Comparison of ENCODE assay signal across 1 cellular context in genomic region chr17:17547210-17547764, GRCh38.
TF ChIP-seq lines count a peak whose summit lies in the region.

No MANE protein-coding gene starts in this region.

TF ChIP-seq in HepG2, 621 proteins besides CTCF, POLR2A, EP300 and RAD21 (continued from another document and continues in another):
- TF ChIP-seq, protein P1, sequence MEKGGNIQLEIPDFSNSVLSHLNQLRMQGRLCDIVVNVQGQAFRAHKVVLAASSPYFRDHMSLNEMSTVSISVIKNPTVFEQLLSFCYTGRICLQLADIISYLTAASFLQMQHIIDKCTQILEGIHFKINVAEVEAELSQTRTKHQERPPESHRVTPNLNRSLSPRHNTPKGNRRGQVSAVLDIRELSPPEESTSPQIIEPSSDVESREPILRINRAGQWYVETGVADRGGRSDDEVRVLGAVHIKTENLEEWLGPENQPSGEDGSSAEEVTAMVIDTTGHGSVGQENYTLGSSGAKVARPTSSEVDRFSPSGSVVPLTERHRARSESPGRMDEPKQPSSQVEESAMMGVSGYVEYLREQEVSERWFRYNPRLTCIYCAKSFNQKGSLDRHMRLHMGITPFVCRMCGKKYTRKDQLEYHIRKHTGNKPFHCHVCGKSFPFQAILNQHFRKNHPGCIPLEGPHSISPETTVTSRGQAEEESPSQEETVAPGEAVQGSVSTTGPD (CRISPR knock-in tag; IDR thresholded peaks at IDR 0.05) = no peak
- TF ChIP-seq, protein P2, sequence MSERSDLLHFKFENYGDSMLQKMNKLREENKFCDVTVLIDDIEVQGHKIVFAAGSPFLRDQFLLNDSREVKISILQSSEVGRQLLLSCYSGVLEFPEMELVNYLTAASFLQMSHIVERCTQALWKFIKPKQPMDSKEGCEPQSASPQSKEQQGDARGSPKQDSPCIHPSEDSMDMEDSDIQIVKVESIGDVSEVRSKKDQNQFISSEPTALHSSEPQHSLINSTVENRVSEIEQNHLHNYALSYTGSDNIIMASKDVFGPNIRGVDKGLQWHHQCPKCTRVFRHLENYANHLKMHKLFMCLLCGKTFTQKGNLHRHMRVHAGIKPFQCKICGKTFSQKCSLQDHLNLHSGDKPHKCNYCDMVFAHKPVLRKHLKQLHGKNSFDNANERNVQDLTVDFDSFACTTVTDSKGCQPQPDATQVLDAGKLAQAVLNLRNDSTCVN (CRISPR knock-in tag; IDR thresholded peaks at IDR 0.05; ENCODE audit: borderline replicate concordance) = peak; percentile 14; the same call in 1 of the 2 replicates
- TF ChIP-seq SNAPC2 (CRISPR knock-in tag; IDR thresholded peaks at IDR 0.05) = no peak
- no peak for TF ChIP-seq NPAS2 (CRISPR knock-in tag; IDR thresholded peaks at IDR 0.05; ENCODE audit: borderline replicate concordance)
- TF ChIP-seq ETV5 (CRISPR knock-in tag; IDR thresholded peaks at IDR 0.05; ENCODE audit: borderline replicate concordance) = peak; percentile 78; the same call in 1 of the 2 replicates
- TF ChIP-seq TEAD3 (CRISPR knock-in tag; optimal IDR thresholded peaks at IDR 0.05; ENCODE audit: borderline replicate concordance) = peak; percentile 66
- TF ChIP-seq ZNF121 (CRISPR knock-in tag; IDR thresholded peaks at IDR 0.05) = 0 out of 2 replicates have a peak, but pooled peaks have one; percentile 25
- TF ChIP-seq ZNF879 (CRISPR knock-in tag; IDR thresholded peaks at IDR 0.05) = no peak
- TF ChIP-seq ZNF724P (CRISPR knock-in tag; IDR thresholded peaks at IDR 0.05; ENCODE audit: borderline replicate concordance) = 0 out of 2 replicates have a peak, but pooled peaks have one; percentile 53
- TF ChIP-seq ZNF33B (CRISPR knock-in tag; IDR thresholded peaks at IDR 0.05) = 0 out of 2 replicates have a peak, but pooled peaks have one; percentile 47
- TF ChIP-seq, protein P3, sequence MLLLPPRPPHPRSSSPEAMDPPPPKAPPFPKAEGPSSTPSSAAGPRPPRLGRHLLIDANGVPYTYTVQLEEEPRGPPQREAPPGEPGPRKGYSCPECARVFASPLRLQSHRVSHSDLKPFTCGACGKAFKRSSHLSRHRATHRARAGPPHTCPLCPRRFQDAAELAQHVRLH (CRISPR knock-in tag; IDR thresholded peaks at IDR 0.05; ENCODE audit: borderline replicate concordance, low read depth) = peak; percentile 55; the same call in 1 of the 2 replicates
- TF ChIP-seq GMEB2 (CRISPR knock-in tag; IDR thresholded peaks at IDR 0.05; ENCODE audit: low read depth) = no peak
- TF ChIP-seq ZNF276 (CRISPR knock-in tag; IDR thresholded peaks at IDR 0.05; ENCODE audit: low read depth) = no peak; the same call in 1 of the 2 replicates
- no peak for TF ChIP-seq HNRNPLL (IDR thresholded peaks at IDR 0.05; ENCODE audit: low read depth, low read length, poor library complexity, severe bottlenecking)
- no peak for TF ChIP-seq ZNF513 (CRISPR knock-in tag; conservative IDR thresholded peaks at IDR 0.05)
- no peak for TF ChIP-seq SP140L (CRISPR knock-in tag; IDR thresholded peaks at IDR 0.05; ENCODE audit: borderline replicate concordance)
- TF ChIP-seq, protein P4, sequence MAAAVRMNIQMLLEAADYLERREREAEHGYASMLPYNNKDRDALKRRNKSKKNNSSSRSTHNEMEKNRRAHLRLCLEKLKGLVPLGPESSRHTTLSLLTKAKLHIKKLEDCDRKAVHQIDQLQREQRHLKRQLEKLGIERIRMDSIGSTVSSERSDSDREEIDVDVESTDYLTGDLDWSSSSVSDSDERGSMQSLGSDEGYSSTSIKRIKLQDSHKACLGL (CRISPR knock-in tag; IDR thresholded peaks at IDR 0.05) = peak; percentile 57; the same call in 1 of the 2 replicates
- 0 out of 2 replicates have a peak, but pooled peaks have one; percentile 64 for TF ChIP-seq ZNF333 (CRISPR knock-in tag; IDR thresholded peaks at IDR 0.05; ENCODE audit: borderline replicate concordance)
- no peak for TF ChIP-seq TAF1 (CRISPR knock-in tag; IDR thresholded peaks at IDR 0.05)
- TF ChIP-seq, protein P5, sequence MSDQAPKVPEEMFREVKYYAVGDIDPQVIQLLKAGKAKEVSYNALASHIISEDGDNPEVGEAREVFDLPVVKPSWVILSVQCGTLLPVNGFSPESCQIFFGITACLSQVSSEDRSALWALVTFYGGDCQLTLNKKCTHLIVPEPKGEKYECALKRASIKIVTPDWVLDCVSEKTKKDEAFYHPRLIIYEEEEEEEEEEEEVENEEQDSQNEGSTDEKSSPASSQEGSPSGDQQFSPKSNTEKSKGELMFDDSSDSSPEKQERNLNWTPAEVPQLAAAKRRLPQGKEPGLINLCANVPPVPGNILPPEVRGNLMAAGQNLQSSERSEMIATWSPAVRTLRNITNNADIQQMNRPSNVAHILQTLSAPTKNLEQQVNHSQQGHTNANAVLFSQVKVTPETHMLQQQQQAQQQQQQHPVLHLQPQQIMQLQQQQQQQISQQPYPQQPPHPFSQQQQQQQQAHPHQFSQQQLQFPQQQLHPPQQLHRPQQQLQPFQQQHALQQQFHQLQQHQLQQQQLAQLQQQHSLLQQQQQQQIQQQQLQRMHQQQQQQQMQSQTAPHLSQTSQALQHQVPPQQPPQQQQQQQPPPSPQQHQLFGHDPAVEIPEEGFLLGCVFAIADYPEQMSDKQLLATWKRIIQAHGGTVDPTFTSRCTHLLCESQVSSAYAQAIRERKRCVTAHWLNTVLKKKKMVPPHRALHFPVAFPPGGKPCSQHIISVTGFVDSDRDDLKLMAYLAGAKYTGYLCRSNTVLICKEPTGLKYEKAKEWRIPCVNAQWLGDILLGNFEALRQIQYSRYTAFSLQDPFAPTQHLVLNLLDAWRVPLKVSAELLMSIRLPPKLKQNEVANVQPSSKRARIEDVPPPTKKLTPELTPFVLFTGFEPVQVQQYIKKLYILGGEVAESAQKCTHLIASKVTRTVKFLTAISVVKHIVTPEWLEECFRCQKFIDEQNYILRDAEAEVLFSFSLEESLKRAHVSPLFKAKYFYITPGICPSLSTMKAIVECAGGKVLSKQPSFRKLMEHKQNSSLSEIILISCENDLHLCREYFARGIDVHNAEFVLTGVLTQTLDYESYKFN (CRISPR knock-in tag; conservative IDR thresholded peaks at IDR 0.05) = peak; percentile 82
- peak; percentile 70 for TF ChIP-seq HOXA3 (CRISPR knock-in tag; IDR thresholded peaks at IDR 0.05)
- peak; percentile 96 for TF ChIP-seq SKI (IDR thresholded peaks at IDR 0.05; ENCODE audit: partially characterized antibody)
- no peak for TF ChIP-seq MYNN (CRISPR knock-in tag; IDR thresholded peaks at IDR 0.05; ENCODE audit: low read depth)
- 0 out of 2 replicates have a peak, but pooled peaks have one; percentile 63 for TF ChIP-seq ZNF564 (CRISPR knock-in tag; IDR thresholded peaks at IDR 0.05)
- TF ChIP-seq HOXA7 (CRISPR knock-in tag; IDR thresholded peaks at IDR 0.05) = no peak
- TF ChIP-seq HNF4G (IDR thresholded peaks at IDR 0.05; ENCODE audit: borderline replicate concordance, low read depth, low read length) = peak; percentile 78; the same call in 1 of the 2 replicates
- TF ChIP-seq HNF4G (CRISPR knock-in tag; IDR thresholded peaks at IDR 0.05; ENCODE audit: borderline replicate concordance, low read depth) = peak; percentile 74; the same call in 1 of the 2 replicates
- TF ChIP-seq TFDP2 (CRISPR knock-in tag; IDR thresholded peaks at IDR 0.05) = 0 out of 2 replicates have a peak, but pooled peaks have one; percentile 21
- peak; percentile 42; the same call in 1 of the 2 replicates for TF ChIP-seq ELF3 (CRISPR knock-in tag; IDR thresholded peaks at IDR 0.05)
- no peak for TF ChIP-seq ETV6 (CRISPR knock-in tag; conservative IDR thresholded peaks at IDR 0.05)
- TF ChIP-seq U2AF1 (optimal IDR thresholded peaks at IDR 0.05; ENCODE audit: low read depth, low read length) = peak; percentile 51
- peak; percentile 52; the same call in 1 of the 2 replicates for TF ChIP-seq SPEN (CRISPR knock-in tag; IDR thresholded peaks at IDR 0.05; ENCODE audit: low read depth)
- no peak for TF ChIP-seq CSRNP1 (CRISPR knock-in tag; IDR thresholded peaks at IDR 0.05)
- TF ChIP-seq NR2F6 (IDR thresholded peaks at IDR 0.05) = peak; percentile 78
- TF ChIP-seq NR2F6 (CRISPR knock-in tag; IDR thresholded peaks at IDR 0.05) = peak; percentile 89
- peak; percentile 64 for TF ChIP-seq MEF2D (CRISPR knock-in tag; IDR thresholded peaks at IDR 0.05)
- TF ChIP-seq ARID5B (CRISPR knock-in tag; IDR thresholded peaks at IDR 0.05) = peak; percentile 81
- peak; percentile 26; the same call in 1 of the 2 replicates for TF ChIP-seq TBX3 (IDR thresholded peaks at IDR 0.05; ENCODE audit: borderline replicate concordance)
- TF ChIP-seq HIVEP1 (CRISPR knock-in tag; IDR thresholded peaks at IDR 0.05) = peak; percentile 42; the same call in 1 of the 2 replicates
